Comparison of ENCODE assay signal across 8 cellular contexts in genomic region chr7:97104719-97105129, GRCh38. TPM values are rescaled to one million over a fixed set of nuclear protein-coding genes. Genes with fewer than 3 reads are reported as not detected.
DNase-seq lines count a peak whose midpoint lies in the region; ATAC-seq and TF ChIP-seq lines count a peak whose summit lies in the region.

No MANE protein-coding gene starts in this region.

- no peak overlapping the region for H3K9ac ChIP-seq in OCI-LY3 (ENCODE audit: low read length)

- H3K4me1 ChIP-seq in OCI-LY3 (ENCODE audit: low read length), result peaks cover 3% of the 10 kb centered on the region; the same call in 1 of the 2 replicates

- DNase-seq in DMS 273 treated with DMSO at 0.1 percent for 48 hours (lab: John Stamatoyannopoulos, UW), result peak; percentile 65
- DNase-seq in HuH-7 (ENCODE audit: low spot score), result peak; percentile 76
- peak; percentile 51 for DNase-seq in activated T-cell treated with anti-CD3 and anti-CD28 coated beads for 1 hour (ENCODE audit: low read depth)
- peak; percentile 10 for DNase-seq in epithelial cell of proximal tubule (ENCODE audit: low read depth)
- DNase-seq in naive B cell, result peak; percentile 75
- DNase-seq in stimulated activated effector memory CD8-positive, alpha-beta T cell treated with anti-CD3 and anti-CD28 coated beads, Interleukin-12 subunit alpha, Interleukin-12 subunit beta, amount 100 ng/mL, for 72 hours (ENCODE audit: low spot score in 2 of 2), result peak; percentile 62 to 85

- ATAC-seq in GM21526 (IDR thresholded peaks at IDR 0.05; ENCODE audit: low FRiP score, unreplicated experiment) (peak; percentile 92), naive B cell (ENCODE audit: low read depth in 2 of 2) (peak; percentile 87 to 94)
- peak; percentile 91 for ATAC-seq in stimulated activated effector memory CD8-positive, alpha-beta T cell treated with anti-CD3 and anti-CD28 coated beads, Interleukin-12 subunit alpha, Interleukin-12 subunit beta, amount 100 ng/mL, for 72 hours

- H3K4me3 ChIP-seq in OCI-LY3 (ENCODE audit: low read length), result peak overlapping the region; percentile 49
- H3K4me3 ChIP-seq in epithelial cell of proximal tubule (ENCODE audit: low read depth, low read length), result no peak overlapping the region

- no peak overlapping the region for H2AFZ ChIP-seq in OCI-LY3 (ENCODE audit: low read depth, low read length)

- no peaks in the 10 kb centered on the region for H4K20me1 ChIP-seq in OCI-LY3 (ENCODE audit: insufficient read depth, low read length)

- no peaks in the 10 kb centered on the region for H3K79me2 ChIP-seq in OCI-LY3 (ENCODE audit: low read length)

- H3K27ac ChIP-seq in OCI-LY3 (ENCODE audit: low read length), result no peak overlapping the region

- TF ChIP-seq CTCF in OCI-LY3 (IDR thresholded peaks at IDR 0.05; ENCODE audit: low read depth, low read length), result peak; percentile 88
- peak; percentile 89 for TF ChIP-seq CTCF in epithelial cell of proximal tubule (conservative IDR thresholded peaks at IDR 0.05; ENCODE audit: low read depth, low read length)

- peaks cover 0 to 2% (median 0%) of the 10 kb centered on the region in 7 donors for H3K9me3 Mint-ChIP-seq in naive B cell
- H3K9me3 Mint-ChIP-seq in stimulated activated effector memory CD8-positive, alpha-beta T cell treated with anti-CD3 and anti-CD28 coated beads, Interleukin-12 subunit alpha, Interleukin-12 subunit beta, amount 100 ng/mL, for 72 hours, result no peaks in the 10 kb centered on the region

- H3K4me2 ChIP-seq in OCI-LY3 (ENCODE audit: low read length), result peak overlapping the region; percentile 72

- H3K36me3 Mint-ChIP-seq in naive B cell, result no peaks in the 10 kb centered on the region
- H3K36me3 Mint-ChIP-seq in stimulated activated effector memory CD8-positive, alpha-beta T cell treated with anti-CD3 and anti-CD28 coated beads, Interleukin-12 subunit alpha, Interleukin-12 subunit beta, amount 100 ng/mL, for 72 hours, result no peaks in the 10 kb centered on the region

- peaks cover 13% of the 10 kb centered on the region; the same call in 1 of the 2 replicates for H3K9me3 ChIP-seq in OCI-LY3 (ENCODE audit: insufficient read depth, low read length)

- no peaks in the 10 kb centered on the region for H3K4me1 Mint-ChIP-seq in naive B cell
- H3K4me1 Mint-ChIP-seq in stimulated activated effector memory CD8-positive, alpha-beta T cell treated with anti-CD3 and anti-CD28 coated beads, Interleukin-12 subunit alpha, Interleukin-12 subunit beta, amount 100 ng/mL, for 72 hours, result no peaks in the 10 kb centered on the region

- H3K27me3 ChIP-seq in OCI-LY3 (ENCODE audit: low read depth, low read length), result peaks cover 6% of the 10 kb centered on the region

- H3K27ac Mint-ChIP-seq in naive B cell, result no peak overlapping the region
- no peak overlapping the region for H3K27ac Mint-ChIP-seq in stimulated activated effector memory CD8-positive, alpha-beta T cell treated with anti-CD3 and anti-CD28 coated beads, Interleukin-12 subunit alpha, Interleukin-12 subunit beta, amount 100 ng/mL, for 72 hours

- no peak overlapping the region for H3K4me3 Mint-ChIP-seq in naive B cell
- H3K4me3 Mint-ChIP-seq in stimulated activated effector memory CD8-positive, alpha-beta T cell treated with anti-CD3 and anti-CD28 coated beads, Interleukin-12 subunit alpha, Interleukin-12 subunit beta, amount 100 ng/mL, for 72 hours, result no peak overlapping the region

- no peaks in the 10 kb centered on the region for H3K36me3 ChIP-seq in OCI-LY3 (replicated peaks; ENCODE audit: low read depth, low read length)

- H3K27me3 Mint-ChIP-seq in naive B cell, result peaks cover 7 to 38% (median 9%) of the 10 kb centered on the region in 3 donors

RNA-seq across cellular contexts. Expression of gene SDHAF3, which starts 12.8 kb away (rescaled TPM):
- total RNA-seq in epithelial cell of proximal tubule, result 17.8 and 26.5 TPM in 2 replicates
- 10 to 100 TPM; 28.4 to 58.4 (median 45.1) TPM for polyA plus RNA-seq in naive B cell (ENCODE audit: low read depth in 6 of 6)

Comparison
In these comparisons a context has a peak if more than half of its experiments do, and no peak if none do; other contexts are left out.
1. DNase-seq: peak in every context shown above with its lines; median percentile 76 in HuH-7; 75 in naive B cell; 74 in stimulated activated effector memory CD8-positive, alpha-beta T cell treated with anti-CD3 and anti-CD28 coated beads, Interleukin-12 subunit alpha, Interleukin-12 subunit beta, amount 100 ng/mL, for 72 hours; 65 in DMS 273 treated with DMSO at 0.1 percent for 48 hours; 51 in activated T-cell treated with anti-CD3 and anti-CD28 coated beads for 1 hour; 10 in epithelial cell of proximal tubule.